28 cellular contexts compared by ENCODE assay signal in genomic region chr3:154666542-154666941, GRCh38.
"Had no signal": no experiment of that assay in that cellular context is flagged by ENCODE, and none has a peak within 500 bp of the region (broad histone marks: within the 10 kb centered on the region; RNA-seq: fewer than 3 reads in every experiment).

No MANE protein-coding gene starts in this region.

- H3K36me3 Mint-ChIP-seq: naive B cell; naive thymus-derived CD8-positive, alpha-beta T cell; natural killer cell treated with Interleukin-12 subunit alpha and Interleukin-12 subunit beta and Interleukin-15 and Interleukin-18, amount 100 ng/mL, for 72 hours; neural progenitor cell; stimulated activated naive B cell treated with anti-CD40 and anti-IgM and Interleukin-4, amounts not matched to agents 10 μg/mL and 1 μg/mL and 100 μg/mL, for 72 hours; type B pancreatic cell had no signal

- H3K4me1 ChIP-seq: parathyroid adenoma, psoas muscle, right lobe of liver, sigmoid colon, testis, tibial artery, transverse colon, upper lobe of right lung, uterus had no signal

- H3K4me3 ChIP-seq: neural progenitor cell, ovary, psoas muscle, right lobe of liver, sigmoid colon, suprapubic skin, testis, tibial artery, transverse colon, upper lobe of right lung, uterus had no signal

- H3K27ac ChIP-seq: neural progenitor cell, ovary, parathyroid adenoma, psoas muscle, right lobe of liver, sigmoid colon, suprapubic skin, testis, tibial artery, transverse colon, upper lobe of right lung, uterus had no signal

- H3K4me3 Mint-ChIP-seq: naive B cell; naive thymus-derived CD8-positive, alpha-beta T cell; natural killer cell treated with Interleukin-12 subunit alpha and Interleukin-12 subunit beta and Interleukin-15 and Interleukin-18, amount 100 ng/mL, for 72 hours; neural progenitor cell; stimulated activated naive B cell treated with anti-CD40 and anti-IgM and Interleukin-4, amounts not matched to agents 10 μg/mL and 1 μg/mL and 100 μg/mL, for 72 hours; stimulated activated naive CD8-positive, alpha-beta T cell treated with anti-CD3 and anti-CD28 coated beads, Interleukin-15, Interleukin-2, amounts not matched to agents 100 ng/mL and 50 ng/mL, for 24 hours; type B pancreatic cell had no signal

- H3K9me3 ChIP-seq: ovary, psoas muscle, right lobe of liver, sigmoid colon, suprapubic skin, testis, tibial artery, transverse colon, upper lobe of right lung, uterus had no signal

- H3K4me1 Mint-ChIP-seq: naive B cell; naive thymus-derived CD8-positive, alpha-beta T cell; neural progenitor cell; stimulated activated naive B cell treated with anti-CD40 and anti-IgM and Interleukin-4, amounts not matched to agents 10 μg/mL and 1 μg/mL and 100 μg/mL, for 72 hours had no signal

- H3K27me3 Mint-ChIP-seq: naive B cell; natural killer cell treated with Interleukin-12 subunit alpha and Interleukin-12 subunit beta and Interleukin-15 and Interleukin-18, amount 100 ng/mL, for 72 hours; progenitor cell of endocrine pancreas; stimulated activated naive B cell treated with anti-CD40 and anti-IgM and Interleukin-4, amounts not matched to agents 10 μg/mL and 1 μg/mL and 100 μg/mL, for 72 hours; stimulated activated naive CD8-positive, alpha-beta T cell treated with anti-CD3 and anti-CD28 coated beads, Interleukin-15, Interleukin-2, amounts not matched to agents 100 ng/mL and 50 ng/mL, for 24 hours; type B pancreatic cell had no signal

- H3K36me3 ChIP-seq: neural progenitor cell, ovary, right lobe of liver, sigmoid colon, suprapubic skin, tibial artery, transverse colon, upper lobe of right lung, uterus had no signal

- FAIRE-seq: small intestine had no signal

- H3K9ac ChIP-seq: neural progenitor cell, parathyroid adenoma had no signal

- H3K9me3 Mint-ChIP-seq: neural progenitor cell; stimulated activated naive B cell treated with anti-CD40 and anti-IgM and Interleukin-4, amounts not matched to agents 10 μg/mL and 1 μg/mL and 100 μg/mL, for 72 hours; type B pancreatic cell had no signal

- ATAC-seq: naive thymus-derived CD8-positive, alpha-beta T cell; natural killer cell treated with Interleukin-12 subunit alpha and Interleukin-12 subunit beta and Interleukin-15 and Interleukin-18, amount 100 ng/mL, for 72 hours; psoas muscle; right cardiac atrium; stimulated activated naive B cell treated with anti-CD40 and anti-IgM and Interleukin-4, amounts not matched to agents 10 μg/mL and 1 μg/mL and 100 μg/mL, for 72 hours; upper lobe of right lung had no signal

- H3K27ac Mint-ChIP-seq: naive thymus-derived CD8-positive, alpha-beta T cell; natural killer cell treated with Interleukin-12 subunit alpha and Interleukin-12 subunit beta and Interleukin-15 and Interleukin-18, amount 100 ng/mL, for 72 hours; neural progenitor cell; progenitor cell of endocrine pancreas; stimulated activated naive B cell treated with anti-CD40 and anti-IgM and Interleukin-4, amounts not matched to agents 10 μg/mL and 1 μg/mL and 100 μg/mL, for 72 hours; stimulated activated naive CD8-positive, alpha-beta T cell treated with anti-CD3 and anti-CD28 coated beads, Interleukin-15, Interleukin-2, amounts not matched to agents 100 ng/mL and 50 ng/mL, for 24 hours; type B pancreatic cell had no signal

- DNase-seq: naive B cell; naive thymus-derived CD8-positive, alpha-beta T cell; occipital lobe; ovary; psoas muscle; right lobe of liver; sigmoid colon; small intestine; stimulated activated CD4-positive, alpha-beta T cell treated with anti-CD3 and anti-CD28 coated beads, Interleukin-15, amount 100 ng/mL, for 24 hours; stimulated activated CD4-positive, alpha-beta T cell treated with anti-CD3 and anti-CD28 coated beads, Interleukin-2, amount 100 ng/mL, for 24 hours; stimulated activated CD4-positive, alpha-beta T cell treated with anti-CD3 and anti-CD28 coated beads, Interleukin-2, amount 100 ng/mL, for 48 hours; stimulated activated CD4-positive, alpha-beta T cell treated with anti-CD3 and anti-CD28 coated beads, Interleukin-4, amount 100 ng/mL, for 24 hours; stimulated activated naive B cell treated with anti-CD40 and anti-IgM and Interleukin-4, amounts not matched to agents 10 μg/mL and 1 μg/mL and 100 μg/mL, for 72 hours; stimulated activated naive CD4-positive, alpha-beta T cell treated with Interleukin-2 at 50 U/mL for 16 hours; substantia nigra; testis; tibial artery; transverse colon; upper lobe of right lung; uterus had no signal

- H3K27me3 ChIP-seq: neural progenitor cell, ovary, right lobe of liver, sigmoid colon, suprapubic skin, testis, tibial artery, transverse colon, upper lobe of right lung, uterus had no signal
